ENCODE assay signal across 1 cellular context in genomic region chr16:69316595-69317034, GRCh38.
TF ChIP-seq lines count a peak whose summit lies in the region.

No MANE protein-coding gene starts in this region.

TF ChIP-seq in liver, 16 proteins besides CTCF, POLR2A, EP300 and RAD21:
- TF ChIP-seq HNF4A (conservative IDR thresholded peaks at IDR 0.05) (peak; percentile 61 to 69), REST (IDR thresholded peaks at IDR 0.05) (no peak), SP1 (IDR thresholded peaks at IDR 0.05) (peak; percentile 25), RXRA (IDR thresholded peaks at IDR 0.05) (peak in 1 of 2 donors; percentile 81), YY1 (IDR thresholded peaks at IDR 0.05) (no peak), HNF4G (IDR thresholded peaks at IDR 0.05) (no peak), ZBTB33 (IDR thresholded peaks at IDR 0.05) (no peak)
